In genomic region chr2:20013061-20013721, GRCh38 we compare ENCODE assay signal across 1 cellular context.
TF ChIP-seq lines count a peak whose summit lies in the region.

No MANE protein-coding gene starts in this region.

TF ChIP-seq in HepG2, 621 proteins besides CTCF, POLR2A, EP300 and RAD21 (continued from another document and continues in another):
- TF ChIP-seq, protein P1, sequence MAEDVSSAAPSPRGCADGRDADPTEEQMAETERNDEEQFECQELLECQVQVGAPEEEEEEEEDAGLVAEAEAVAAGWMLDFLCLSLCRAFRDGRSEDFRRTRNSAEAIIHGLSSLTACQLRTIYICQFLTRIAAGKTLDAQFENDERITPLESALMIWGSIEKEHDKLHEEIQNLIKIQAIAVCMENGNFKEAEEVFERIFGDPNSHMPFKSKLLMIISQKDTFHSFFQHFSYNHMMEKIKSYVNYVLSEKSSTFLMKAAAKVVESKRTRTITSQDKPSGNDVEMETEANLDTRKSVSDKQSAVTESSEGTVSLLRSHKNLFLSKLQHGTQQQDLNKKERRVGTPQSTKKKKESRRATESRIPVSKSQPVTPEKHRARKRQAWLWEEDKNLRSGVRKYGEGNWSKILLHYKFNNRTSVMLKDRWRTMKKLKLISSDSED (CRISPR knock-in tag; IDR thresholded peaks at IDR 0.05), result 0 out of 2 replicates have a peak, but pooled peaks have one; percentile 63
- TF ChIP-seq ZBTB38 (CRISPR knock-in tag; IDR thresholded peaks at IDR 0.05) (no peak), THYN1 (CRISPR knock-in tag; IDR thresholded peaks at IDR 0.05; ENCODE audit: borderline replicate concordance, low read depth) (no peak), ZNF512B (CRISPR knock-in tag; IDR thresholded peaks at IDR 0.05; ENCODE audit: borderline replicate concordance) (no peak; the same call in 1 of the 2 replicates), TOE1 (CRISPR knock-in tag; IDR thresholded peaks at IDR 0.05) (no peak), ZFP90 (CRISPR knock-in tag; IDR thresholded peaks at IDR 0.05; ENCODE audit: borderline replicate concordance) (no peak), CEBPB (IDR thresholded peaks at IDR 0.05; ENCODE audit: borderline replicate concordance, low read depth, low read length) (no peak), THAP9 (CRISPR knock-in tag; IDR thresholded peaks at IDR 0.05; ENCODE audit: borderline replicate concordance) (no peak), LBX2 (CRISPR knock-in tag; IDR thresholded peaks at IDR 0.05; ENCODE audit: borderline replicate concordance) (no peak), NCOR1 (IDR thresholded peaks at IDR 0.05; ENCODE audit: borderline replicate concordance, low read length) (no peak), ZNF331 (CRISPR knock-in tag; IDR thresholded peaks at IDR 0.05) (no peak; the same call in 1 of the 2 replicates), SYNCRIP (IDR thresholded peaks at IDR 0.05; ENCODE audit: insufficient read depth, low read depth, low read length) (no peak), FOXM1 (CRISPR knock-in tag; IDR thresholded peaks at IDR 0.05) (no peak), ZBTB1 (CRISPR knock-in tag; IDR thresholded peaks at IDR 0.05; ENCODE audit: borderline replicate concordance) (no peak), KDM5A (IDR thresholded peaks at IDR 0.05; ENCODE audit: borderline replicate concordance, low read length) (no peak; the same call in 1 of the 2 replicates), AGO1 (IDR thresholded peaks at IDR 0.05; ENCODE audit: low read depth, low read length, poor library complexity, severe bottlenecking) (no peak), ZNF747 (CRISPR knock-in tag; IDR thresholded peaks at IDR 0.05; ENCODE audit: borderline replicate concordance) (peak; percentile 74), CEBPZ (IDR thresholded peaks at IDR 0.05; ENCODE audit: low read length) (no peak), TBX3 (IDR thresholded peaks at IDR 0.05; ENCODE audit: borderline replicate concordance) (no peak), TCF7 (IDR thresholded peaks at IDR 0.05; ENCODE audit: low read depth) (peak; percentile 94), ZMYM2 (CRISPR knock-in tag; IDR thresholded peaks at IDR 0.05) (no peak), ARHGAP35 (CRISPR knock-in tag; IDR thresholded peaks at IDR 0.05; ENCODE audit: borderline replicate concordance) (no peak), ZBTB26 (CRISPR knock-in tag; IDR thresholded peaks at IDR 0.05; ENCODE audit: borderline replicate concordance) (no peak), KLF12 (CRISPR knock-in tag; IDR thresholded peaks at IDR 0.05; ENCODE audit: borderline replicate concordance) (no peak), NFE2 (CRISPR knock-in tag; IDR thresholded peaks at IDR 0.05) (no peak), NCOA5 (CRISPR knock-in tag; IDR thresholded peaks at IDR 0.05) (no peak), ZBTB4 (CRISPR knock-in tag; IDR thresholded peaks at IDR 0.05; ENCODE audit: borderline replicate concordance) (no peak), MED13 (CRISPR knock-in tag; IDR thresholded peaks at IDR 0.05) (no peak; the same call in 1 of the 2 replicates), GMEB1 (CRISPR knock-in tag; IDR thresholded peaks at IDR 0.05; ENCODE audit: borderline replicate concordance) (no peak), ZNF724P (CRISPR knock-in tag; IDR thresholded peaks at IDR 0.05; ENCODE audit: borderline replicate concordance) (no peak), MAFK (conservative IDR thresholded peaks at IDR 0.05 in 1 of 2, IDR thresholded peaks at IDR 0.05 in 1 of 2; ENCODE audit: low read length in 2 of 2) (no peak), MATR3 (CRISPR knock-in tag; IDR thresholded peaks at IDR 0.05) (no peak), ZNF383 (CRISPR knock-in tag; IDR thresholded peaks at IDR 0.05; ENCODE audit: borderline replicate concordance) (no peak), PLSCR1 (CRISPR knock-in tag; IDR thresholded peaks at IDR 0.05; ENCODE audit: borderline replicate concordance) (no peak)
- TF ChIP-seq, protein P2, sequence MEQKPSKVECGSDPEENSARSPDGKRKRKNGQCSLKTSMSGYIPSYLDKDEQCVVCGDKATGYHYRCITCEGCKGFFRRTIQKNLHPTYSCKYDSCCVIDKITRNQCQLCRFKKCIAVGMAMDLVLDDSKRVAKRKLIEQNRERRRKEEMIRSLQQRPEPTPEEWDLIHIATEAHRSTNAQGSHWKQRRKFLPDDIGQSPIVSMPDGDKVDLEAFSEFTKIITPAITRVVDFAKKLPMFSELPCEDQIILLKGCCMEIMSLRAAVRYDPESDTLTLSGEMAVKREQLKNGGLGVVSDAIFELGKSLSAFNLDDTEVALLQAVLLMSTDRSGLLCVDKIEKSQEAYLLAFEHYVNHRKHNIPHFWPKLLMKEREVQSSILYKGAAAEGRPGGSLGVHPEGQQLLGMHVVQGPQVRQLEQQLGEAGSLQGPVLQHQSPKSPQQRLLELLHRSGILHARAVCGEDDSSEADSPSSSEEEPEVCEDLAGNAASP (CRISPR knock-in tag; IDR thresholded peaks at IDR 0.05; ENCODE audit: borderline replicate concordance), result peak; percentile 80
- TF ChIP-seq, protein P3, sequence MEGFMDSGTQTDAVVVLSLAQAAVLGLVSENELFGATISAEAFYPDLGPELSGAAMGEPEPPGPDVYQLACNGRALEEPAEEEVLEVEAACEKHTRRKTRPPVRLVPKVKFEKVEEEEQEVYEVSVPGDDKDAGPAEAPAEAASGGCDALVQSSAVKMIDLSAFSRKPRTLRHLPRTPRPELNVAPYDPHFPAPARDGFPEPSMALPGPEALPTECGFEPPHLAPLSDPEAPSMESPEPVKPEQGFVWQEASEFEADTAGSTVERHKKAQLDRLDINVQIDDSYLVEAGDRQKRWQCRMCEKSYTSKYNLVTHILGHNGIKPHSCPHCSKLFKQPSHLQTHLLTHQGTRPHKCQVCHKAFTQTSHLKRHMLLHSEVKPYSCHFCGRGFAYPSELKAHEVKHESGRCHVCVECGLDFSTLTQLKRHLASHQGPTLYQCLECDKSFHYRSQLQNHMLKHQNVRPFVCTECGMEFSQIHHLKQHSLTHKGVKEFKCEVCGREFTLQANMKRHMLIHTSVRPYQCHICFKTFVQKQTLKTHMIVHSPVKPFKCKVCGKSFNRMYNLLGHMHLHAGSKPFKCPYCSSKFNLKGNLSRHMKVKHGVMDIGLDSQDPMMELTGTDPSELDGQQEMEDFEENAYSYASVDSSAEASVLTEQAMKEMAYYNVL (CRISPR knock-in tag; IDR thresholded peaks at IDR 0.05; ENCODE audit: borderline replicate concordance), result no peak
